ENCODE assay signal across 8 cellular contexts in genomic region chr1:7248828-7249227, GRCh38.
A peak's percentile ranks its signal among the peaks of the same experiment; 100 is the strongest.
DNase-seq lines count a peak whose midpoint lies in the region; TF ChIP-seq lines count a peak whose summit lies in the region.
"Had no signal": no experiment of that assay in that cellular context is flagged by ENCODE, and none has a peak within 500 bp of the region (broad histone marks: within the 10 kb centered on the region; RNA-seq: fewer than 3 reads in every experiment).

No MANE protein-coding gene starts in this region.

- H3K36me3 ChIP-seq in KMS-11 (ENCODE audit: insufficient read depth) (no peaks in the 10 kb centered on the region), OCI-LY3 (replicated peaks; ENCODE audit: low read depth, low read length) (no peaks in the 10 kb centered on the region), esophagus muscularis mucosa (no peaks in the 10 kb centered on the region), vagina (no peaks in the 10 kb centered on the region)
- H3K36me3 ChIP-seq: HAP-1 had no signal

- no peak overlapping the region for H2AFZ ChIP-seq in KMS-11 (ENCODE audit: low read depth)
- H2AFZ ChIP-seq in OCI-LY3 (ENCODE audit: low read depth, low read length): no peak overlapping the region

- H3K27ac ChIP-seq in KMS-11: no peak overlapping the region
- peak overlapping the region; percentile 76 for H3K27ac ChIP-seq in OCI-LY3 (ENCODE audit: low read length)
- H3K27ac ChIP-seq in esophagus muscularis mucosa (replicated peaks in 1 of 4): no peak overlapping the region
- H3K27ac ChIP-seq in vagina: no peak overlapping the region

- H3K79me2 ChIP-seq in KMS-11 (ENCODE audit: insufficient read depth, low read depth) (no peaks in the 10 kb centered on the region), OCI-LY3 (ENCODE audit: low read length) (no peaks in the 10 kb centered on the region)

- H3K27me3 ChIP-seq in KMS-11 (ENCODE audit: insufficient read depth, low read depth): peaks cover 25% of the 10 kb centered on the region; the same call in 1 of the 2 replicates
- H3K27me3 ChIP-seq in OCI-LY3 (ENCODE audit: low read depth, low read length): no peaks in the 10 kb centered on the region
- H3K27me3 ChIP-seq in esophagus muscularis mucosa: no peaks in the 10 kb centered on the region
- no peaks in the 10 kb centered on the region for H3K27me3 ChIP-seq in vagina

- TF ChIP-seq CTCF in KMS-11 (conservative IDR thresholded peaks at IDR 0.05; ENCODE audit: low read depth, low read length) (no peak), OCI-LY3 (IDR thresholded peaks at IDR 0.05; ENCODE audit: low read depth, low read length) (no peak), esophagus muscularis mucosa (IDR thresholded peaks at IDR 0.05) (no peak), vagina (IDR thresholded peaks at IDR 0.05) (no peak)

- peak overlapping the region; percentile 13; the same call in 1 of the 2 replicates for H3K4me2 ChIP-seq in KMS-11
- H3K4me2 ChIP-seq in OCI-LY3 (ENCODE audit: low read length): peak overlapping the region; percentile 55

- no peak overlapping the region for H3K9ac ChIP-seq in KMS-11
- H3K9ac ChIP-seq in OCI-LY3 (ENCODE audit: low read length): peak overlapping the region; percentile 35; the same call in 1 of the 2 replicates

- no peaks in the 10 kb centered on the region for H3K4me1 ChIP-seq in KMS-11 (ENCODE audit: low read depth, poor library complexity, severe bottlenecking)
- H3K4me1 ChIP-seq in OCI-LY3 (ENCODE audit: low read length): peaks cover 47% of the 10 kb centered on the region
- H3K4me1 ChIP-seq in esophagus muscularis mucosa: no peaks in the 10 kb centered on the region
- H3K4me1 ChIP-seq in vagina: no peaks in the 10 kb centered on the region

- H4K20me1 ChIP-seq in KMS-11 (ENCODE audit: insufficient read depth) (no peaks in the 10 kb centered on the region), OCI-LY3 (ENCODE audit: insufficient read depth, low read length) (no peaks in the 10 kb centered on the region)

- H3K9me3 ChIP-seq in OCI-LY3 (ENCODE audit: insufficient read depth, low read length) (no peaks in the 10 kb centered on the region), esophagus muscularis mucosa (no peaks in the 10 kb centered on the region), vagina (no peaks in the 10 kb centered on the region)
- H3K9me3 ChIP-seq: HAP-1 had no signal

- intact Hi-C loops in esophagus muscularis mucosa (cut with DNase I): no loop called here
- intact Hi-C loops in vagina (cut with DNase I): no loop called here

- no peak for TF ChIP-seq EP300 in esophagus muscularis mucosa (IDR thresholded peaks at IDR 0.05)

- DNase-seq in esophagus muscularis mucosa (ENCODE audit: extremely low spot score): peak; percentile 68
- peak; percentile 29 to 43 for DNase-seq in vagina (ENCODE audit: extremely low spot score in 2 of 2)
- DNase-seq in 8988T: no peak
- DNase-seq in NCI-H2171 treated with DMSO at 0.1 percent for 48 hours (lab: John Stamatoyannopoulos, UW): no peak
- DNase-seq: COR-L47 had no signal

- TF ChIP-seq POLR2A in esophagus muscularis mucosa (IDR thresholded peaks at IDR 0.05; ENCODE audit: low read depth) (no peak), vagina (IDR thresholded peaks at IDR 0.05) (no peak)

- WGBS in esophagus muscularis mucosa: 91% methylated on average over 8 of the region's 8 CpGs

- no peak overlapping the region for H3K4me3 ChIP-seq in KMS-11 (IDR thresholded peaks at IDR 0.05; ENCODE audit: insufficient read depth, low read depth, low read length)
- H3K4me3 ChIP-seq in OCI-LY3 (ENCODE audit: low read length): peak overlapping the region; percentile 35; the same call in 1 of the 2 replicates
- no peak overlapping the region for H3K4me3 ChIP-seq in esophagus muscularis mucosa
- no peak overlapping the region for H3K4me3 ChIP-seq in vagina
- H3K4me3 ChIP-seq: HAP-1 had no signal

Comparison
In these comparisons a context has a peak if more than half of its experiments do, and no peak if none do; other contexts are left out.
1. DNase-seq: peak in esophagus muscularis mucosa (single experiment) and vagina (2 of 2); none in 8988T (single experiment) and NCI-H2171 treated with DMSO at 0.1 percent for 48 hours (single experiment).